Comparison of ENCODE assay signal across 21 cellular contexts in the genomic region with DNA sequence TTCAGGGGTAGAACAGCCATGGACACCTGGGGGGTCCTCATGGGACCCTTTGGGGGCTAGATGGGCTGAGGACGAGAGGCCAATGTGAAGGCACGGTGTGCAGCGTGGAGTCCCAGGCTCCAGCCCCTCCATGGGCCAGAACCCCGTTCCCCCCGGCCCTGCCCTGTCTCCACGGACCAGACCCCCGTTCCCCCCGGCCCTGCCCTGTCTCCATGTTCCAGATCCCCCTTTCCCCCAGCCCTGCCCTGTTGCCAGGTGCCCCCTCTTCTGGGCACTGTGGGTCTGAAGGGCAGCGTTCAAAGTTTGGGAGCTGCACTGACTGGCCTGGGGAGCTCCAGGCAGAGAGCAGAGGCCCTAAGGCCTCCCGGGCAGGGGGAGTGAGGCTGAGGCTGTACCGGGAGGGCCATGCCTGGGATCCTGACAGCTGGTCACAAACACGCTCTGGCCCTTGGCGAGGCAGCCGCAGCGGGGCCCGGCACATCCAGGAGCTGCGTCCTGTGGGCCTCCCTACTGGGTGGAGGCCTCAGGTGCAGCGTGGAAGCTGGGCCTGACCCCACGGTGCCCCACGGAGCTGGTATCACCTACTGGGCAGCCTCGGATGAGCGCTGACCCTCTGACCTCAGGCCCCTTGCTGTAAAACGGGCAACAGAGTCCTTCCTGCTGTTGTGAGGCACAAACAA. TPM values are rescaled to one million over a fixed set of nuclear protein-coding genes. Genes with fewer than 3 reads are reported as not detected.
DNase-seq lines count a peak whose midpoint lies in the region; ATAC-seq and TF ChIP-seq lines count a peak whose summit lies in the region.
"Had no signal": no experiment of that assay in that cellular context is flagged by ENCODE, and none has a peak within 500 bp of the region (broad histone marks: within the 10 kb centered on the region; RNA-seq: fewer than 3 reads in every experiment).

No MANE protein-coding gene starts in this region.

- H3K9me3 ChIP-seq in right cardiac atrium (ENCODE audit: control insufficient read depth, low read length) = no peaks in the 10 kb centered on the region
- no peaks in the 10 kb centered on the region for H3K9me3 ChIP-seq in endodermal cell (ENCODE audit: control insufficient read depth, low read length)
- no peaks in the 10 kb centered on the region for H3K9me3 ChIP-seq in neuronal stem cell (replicated peaks in 1 of 2; ENCODE audit: control insufficient read depth in 2 of 2, insufficient read depth in 1 of 2, low read depth in 1 of 2, low read length in 2 of 2)
- H3K9me3 ChIP-seq: BLaER1 had no signal

- no peak overlapping the region for H2BK12ac ChIP-seq in neuronal stem cell (ENCODE audit: low read length)

- H3K4me3 ChIP-seq in right cardiac atrium (ENCODE audit: low read length) (no peak overlapping the region), endodermal cell (ENCODE audit: low read length) (no peak overlapping the region), neuronal stem cell (ENCODE audit: low read length in 2 of 2) (no peak overlapping the region)
- H3K4me3 ChIP-seq: BLaER1, GM23338 had no signal

- no peak overlapping the region for H3K4me2 ChIP-seq in neuronal stem cell (ENCODE audit: insufficient read depth, low read length, poor library complexity, severe bottlenecking)
- H3K4me2 ChIP-seq: BLaER1, GM23338 had no signal

- no peak overlapping the region for H3K27ac Mint-ChIP-seq in endodermal cell
- peak overlapping the region; percentile 40 for H3K27ac Mint-ChIP-seq in stimulated activated effector memory CD8-positive, alpha-beta T cell treated with anti-CD3 and anti-CD28 coated beads, Interleukin-12 subunit alpha, Interleukin-12 subunit beta, amount 100 ng/mL, for 72 hours
- H3K27ac Mint-ChIP-seq: B cell; CD4-positive, alpha-beta T cell; GM23338; H9 had no signal

- 89% methylated on average over 23 of the region's 23 CpGs for WGBS in right cardiac atrium
- WGBS in endodermal cell (ENCODE audit: insufficient coverage in 1 of 2, insufficient read length in 1 of 2), 2 experiments = 93 to 95% methylated on average over 14 to 23 of the region's 23 CpGs
- WGBS in neuronal stem cell (ENCODE audit: extremely low coverage in 2 of 2, insufficient read length in 2 of 2, insufficient replicate concordance in 1 of 2), 2 donors = no CpG with 5 or more reads among the region's 23 CpGs

- H2AK5ac ChIP-seq in neuronal stem cell (ENCODE audit: low read depth, low read length) = no peak overlapping the region

- no peaks in the 10 kb centered on the region for H3K9me3 Mint-ChIP-seq in endodermal cell
- no peaks in the 10 kb centered on the region for H3K9me3 Mint-ChIP-seq in stimulated activated effector memory CD8-positive, alpha-beta T cell treated with anti-CD3 and anti-CD28 coated beads, Interleukin-12 subunit alpha, Interleukin-12 subunit beta, amount 100 ng/mL, for 72 hours
- H3K9me3 Mint-ChIP-seq: CD14-positive monocyte; CD4-positive, alpha-beta T cell; CD8-positive, alpha-beta memory T cell; GM23338; H9 had no signal

- no peak overlapping the region for H4K91ac ChIP-seq in neuronal stem cell (ENCODE audit: low read depth, low read length, poor library complexity)

- no peak overlapping the region for H2BK120ac ChIP-seq in neuronal stem cell (ENCODE audit: low read depth, low read length)

- H4K8ac ChIP-seq in neuronal stem cell (ENCODE audit: low read depth, low read length) = no peak overlapping the region

- no peak overlapping the region for H2BK15ac ChIP-seq in neuronal stem cell (ENCODE audit: low read length)

- H3K4me3 Mint-ChIP-seq in endodermal cell = no peak overlapping the region
- H3K4me3 Mint-ChIP-seq in stimulated activated effector memory CD8-positive, alpha-beta T cell treated with anti-CD3 and anti-CD28 coated beads, Interleukin-12 subunit alpha, Interleukin-12 subunit beta, amount 100 ng/mL, for 72 hours = no peak overlapping the region
- H3K4me3 Mint-ChIP-seq: B cell; CD14-positive monocyte; CD4-positive, alpha-beta T cell; CD8-positive, alpha-beta memory T cell; GM23338; H9 had no signal

- peaks cover 3% of the 10 kb centered on the region for H3K79me1 ChIP-seq in neuronal stem cell (ENCODE audit: low read depth, low read length)

- no peak overlapping the region for H3K9ac ChIP-seq in endodermal cell (ENCODE audit: extremely low read depth, low read length, poor library complexity, severe bottlenecking)
- H3K9ac ChIP-seq in neuronal stem cell (ENCODE audit: low read depth, low read length, poor library complexity) = peak overlapping the region; percentile 70
- H3K9ac ChIP-seq: BLaER1 had no signal

- peaks cover 4% of the 10 kb centered on the region for H3K27me3 Mint-ChIP-seq in endodermal cell (ENCODE audit: insufficient read depth)
- H3K27me3 Mint-ChIP-seq: B cell; CD4-positive, alpha-beta T cell; CD8-positive, alpha-beta memory T cell had no signal

- H2AFZ ChIP-seq in neuronal stem cell (ENCODE audit: low read length) = no peak overlapping the region
- H2AFZ ChIP-seq: GM23338 had no signal

- no peak overlapping the region for H3K27ac ChIP-seq in right cardiac atrium (ENCODE audit: low read length)
- H3K27ac ChIP-seq in endodermal cell (ENCODE audit: low read depth, low read length) = no peak overlapping the region
- no peak overlapping the region for H3K27ac ChIP-seq in neuronal stem cell (replicated peaks; ENCODE audit: low read length)
- H3K27ac ChIP-seq: BLaER1 had no signal

- H3K27me3 ChIP-seq in right cardiac atrium (ENCODE audit: control insufficient read depth, insufficient read depth) (no peaks in the 10 kb centered on the region), endodermal cell (ENCODE audit: control insufficient read depth, insufficient read depth, low read length, poor library complexity, severe bottlenecking) (no peaks in the 10 kb centered on the region), neuronal stem cell (ENCODE audit: control insufficient read depth in 3 of 3, insufficient read depth in 3 of 3, low read depth in 1 of 3, low read length in 3 of 3) (peaks cover 0 to 22% (median 10%) of the 10 kb centered on the region in 3 experiments)
- H3K27me3 ChIP-seq: BLaER1 had no signal

- H3K4me1 Mint-ChIP-seq in endodermal cell = no peaks in the 10 kb centered on the region
- no peaks in the 10 kb centered on the region for H3K4me1 Mint-ChIP-seq in stimulated activated effector memory CD8-positive, alpha-beta T cell treated with anti-CD3 and anti-CD28 coated beads, Interleukin-12 subunit alpha, Interleukin-12 subunit beta, amount 100 ng/mL, for 72 hours
- H3K4me1 Mint-ChIP-seq: CD14-positive monocyte; CD8-positive, alpha-beta memory T cell; GM23338; H9 had no signal

- peaks cover 10% of the 10 kb centered on the region for H3K36me3 Mint-ChIP-seq in endodermal cell (ENCODE audit: low read depth)
- peaks cover 7% of the 10 kb centered on the region for H3K36me3 Mint-ChIP-seq in stimulated activated effector memory CD8-positive, alpha-beta T cell treated with anti-CD3 and anti-CD28 coated beads, Interleukin-12 subunit alpha, Interleukin-12 subunit beta, amount 100 ng/mL, for 72 hours

- intact Hi-C loops in right cardiac atrium (cut with DNase I) (no loop called here), left cardiac atrium (cut with DNase I) (no loop called here)

- no peak for TF ChIP-seq CTCF in endodermal cell (conservative IDR thresholded peaks at IDR 0.05)

- peak overlapping the region; percentile 85 for H3K23ac ChIP-seq in neuronal stem cell (ENCODE audit: low read depth, low read length, poor library complexity)

- ATAC-seq in right cardiac atrium = no peak
- no peak for ATAC-seq in left cardiac atrium
- ATAC-seq in stimulated activated effector memory CD8-positive, alpha-beta T cell treated with anti-CD3 and anti-CD28 coated beads, Interleukin-12 subunit alpha, Interleukin-12 subunit beta, amount 100 ng/mL, for 72 hours = no peak
- no peak for ATAC-seq in HG02973 (IDR thresholded peaks at IDR 0.05; ENCODE audit: unreplicated experiment)
- ATAC-seq: GM23338, HCT116 had no signal

- H3K18ac ChIP-seq in neuronal stem cell (ENCODE audit: low read length) = no peak overlapping the region

- H3K4me1 ChIP-seq in right cardiac atrium (ENCODE audit: control insufficient read depth, insufficient read depth, low read length) = no peaks in the 10 kb centered on the region
- H3K4me1 ChIP-seq in endodermal cell (ENCODE audit: control insufficient read depth, insufficient read depth, low read length) = no peaks in the 10 kb centered on the region
- no peaks in the 10 kb centered on the region for H3K4me1 ChIP-seq in neuronal stem cell (ENCODE audit: control insufficient read depth in 2 of 2, insufficient read depth in 1 of 2, low read depth in 1 of 2, low read length in 2 of 2)

- H2BK5ac ChIP-seq in neuronal stem cell (ENCODE audit: low read length) = no peak overlapping the region

- no peaks in the 10 kb centered on the region for H3K36me3 ChIP-seq in endodermal cell (ENCODE audit: control insufficient read depth, insufficient read depth, low read length)
- H3K36me3 ChIP-seq in neuronal stem cell (replicated peaks in 1 of 2; ENCODE audit: control insufficient read depth in 2 of 2, insufficient read depth in 2 of 2, low read length in 2 of 2) = peaks cover 2 to 21% of the 10 kb centered on the region in 2 donors

- DNase-seq in right cardiac atrium (peak; percentile 18 to 57 (median 36)), left cardiac atrium (no peak), endodermal cell (peak; percentile 41), neuronal stem cell (ENCODE audit: low spot score) (no peak), GF-D8 (lab: John Stamatoyannopoulos, UW) (no peak)
- DNase-seq in stimulated activated effector memory CD8-positive, alpha-beta T cell treated with anti-CD3 and anti-CD28 coated beads, Interleukin-12 subunit alpha, Interleukin-12 subunit beta, amount 100 ng/mL, for 72 hours (ENCODE audit: low spot score in 2 of 2) = no peak
- no peak for DNase-seq in stimulated activated CD4-positive, alpha-beta T cell treated with anti-CD3 and anti-CD28 coated beads, Interleukin-4, amount 100 ng/mL, for 24 hours
- DNase-seq: DMS 273 treated with DMSO at 0.1 percent for 48 hours, DMS79, EL, GDM1, H9 had no signal

- H3K4ac ChIP-seq in neuronal stem cell (ENCODE audit: low read length) = no peak overlapping the region

- H3K14ac ChIP-seq in neuronal stem cell (ENCODE audit: low read length) = no peak overlapping the region

RNA-seq across cellular contexts. Expression of gene DGKQ, which starts 8.9 kb away (rescaled TPM):
- 1 to 10 TPM; 4.5 to 4.9 (median 4.6) TPM for total RNA-seq in right cardiac atrium
- 3.6 TPM for polyA plus RNA-seq in right cardiac atrium
- total RNA-seq in left cardiac atrium = 1 to 10 TPM; 5.1 to 5.6 TPM
- total RNA-seq in endodermal cell = 10 to 100 TPM; 26.3 to 31.1 TPM
- polyA plus RNA-seq in endodermal cell (2013, experiment 1 of 2) = 7.8 TPM
- polyA plus RNA-seq in endodermal cell (2013, experiment 2 of 2) = 8.3 TPM
- polyA plus RNA-seq in neuronal stem cell (2013, experiment 1 of 2) = 5.4 TPM
- polyA plus RNA-seq in neuronal stem cell (2013, experiment 2 of 2) = 5.2 TPM

RNA-seq across cellular contexts. Expression of gene IDUA, which starts 22.4 kb away (rescaled TPM):
- 10 to 100 TPM; 14.7 to 17.4 (median 17.1) TPM for total RNA-seq in right cardiac atrium
- 8.5 TPM for polyA plus RNA-seq in right cardiac atrium
- 10 to 100 TPM; 15.4 to 18.7 TPM for total RNA-seq in left cardiac atrium
- 10 to 100 TPM; 22.4 to 25.6 TPM for total RNA-seq in endodermal cell
- 4.3 TPM for polyA plus RNA-seq in endodermal cell (2013, experiment 1 of 2)
- 3.6 TPM for polyA plus RNA-seq in endodermal cell (2013, experiment 2 of 2)
- 6.9 TPM for polyA plus RNA-seq in neuronal stem cell (2013, experiment 1 of 2)
- polyA plus RNA-seq in neuronal stem cell (2013, experiment 2 of 2) = 5.7 TPM

RNA-seq across cellular contexts. Expression of gene SLC26A1, which starts 28.7 kb away (rescaled TPM):
- under 1 TPM in 2 of 4 donors, not detected in 2; 0.36 to 0.37 TPM for total RNA-seq in right cardiac atrium
- polyA plus RNA-seq in right cardiac atrium = 0.34 TPM
- under 1 TPM in 1 of 2 donors, not detected in 1; 0.27 TPM for total RNA-seq in left cardiac atrium
- total RNA-seq in endodermal cell = 1 to 10 TPM in 1 of 2 donors, under 1 TPM in 1; 0.55 to 1.0 TPM
- 0.21 TPM for polyA plus RNA-seq in endodermal cell (2013, experiment 1 of 2)
- 0.08 TPM for polyA plus RNA-seq in endodermal cell (2013, experiment 2 of 2)
- 0.13 TPM for polyA plus RNA-seq in neuronal stem cell (2013, experiment 1 of 2)
- polyA plus RNA-seq in neuronal stem cell (2013, experiment 2 of 2) = 0.15 TPM
- total RNA-seq: CD4-positive, alpha-beta T cell; CD8-positive, alpha-beta memory T cell; H4 had no signal

RNA-seq across cellular contexts. Expression of gene TMEM175, which starts 32.2 kb away (rescaled TPM):
- 10 to 100 TPM; 20.9 to 26.0 (median 23.0) TPM for total RNA-seq in right cardiac atrium
- polyA plus RNA-seq in right cardiac atrium = 31.1 TPM
- 10 to 100 TPM; 17.9 to 20.7 TPM for total RNA-seq in left cardiac atrium
- total RNA-seq in endodermal cell = 10 to 100 TPM; 15.9 to 23.0 TPM
- polyA plus RNA-seq in endodermal cell (2013, experiment 1 of 2) = 21.9 TPM
- polyA plus RNA-seq in endodermal cell (2013, experiment 2 of 2) = 21.2 TPM
- 8.0 TPM for polyA plus RNA-seq in neuronal stem cell (2013, experiment 1 of 2)
- polyA plus RNA-seq in neuronal stem cell (2013, experiment 2 of 2) = 7.7 TPM

RNA-seq across cellular contexts. Expression of gene GAK, which starts 32.4 kb away (rescaled TPM):
- total RNA-seq in right cardiac atrium (10 to 100 TPM; 35.5 to 40.2 (median 37.6) TPM), left cardiac atrium (10 to 100 TPM; 38.1 to 43.2 TPM), endodermal cell (100 to 1,000 TPM; 104 to 121 TPM)
- 45.6 TPM for polyA plus RNA-seq in right cardiac atrium
- 61.6 TPM for polyA plus RNA-seq in endodermal cell (2013, experiment 1 of 2)
- polyA plus RNA-seq in endodermal cell (2013, experiment 2 of 2) = 52.7 TPM
- 35.3 TPM for polyA plus RNA-seq in neuronal stem cell (2013, experiment 1 of 2)
- 34.3 TPM for polyA plus RNA-seq in neuronal stem cell (2013, experiment 2 of 2)

Comparison
In these comparisons a context has a peak if more than half of its experiments do, and no peak if none do; other contexts are left out.
1. DNase-seq: peak in right cardiac atrium (3 of 3) and endodermal cell (single experiment); none in left cardiac atrium (single experiment), neuronal stem cell (single experiment), stimulated activated effector memory CD8-positive, alpha-beta T cell treated with anti-CD3 and anti-CD28 coated beads, Interleukin-12 subunit alpha, Interleukin-12 subunit beta, amount 100 ng/mL, for 72 hours (0 of 2), GF-D8 (single experiment) and stimulated activated CD4-positive, alpha-beta T cell treated with anti-CD3 and anti-CD28 coated beads, Interleukin-4, amount 100 ng/mL, for 24 hours (single experiment).
2. RNA of gene DGKQ, which starts 8.9 kb away (total RNA-seq): 26.3 to 31.1 TPM in endodermal cell; 5.1 to 5.6 TPM in left cardiac atrium and 4.5 to 4.9 TPM in right cardiac atrium; every median in the first group is over 4 times any median in the second.